In the genomic region with DNA sequence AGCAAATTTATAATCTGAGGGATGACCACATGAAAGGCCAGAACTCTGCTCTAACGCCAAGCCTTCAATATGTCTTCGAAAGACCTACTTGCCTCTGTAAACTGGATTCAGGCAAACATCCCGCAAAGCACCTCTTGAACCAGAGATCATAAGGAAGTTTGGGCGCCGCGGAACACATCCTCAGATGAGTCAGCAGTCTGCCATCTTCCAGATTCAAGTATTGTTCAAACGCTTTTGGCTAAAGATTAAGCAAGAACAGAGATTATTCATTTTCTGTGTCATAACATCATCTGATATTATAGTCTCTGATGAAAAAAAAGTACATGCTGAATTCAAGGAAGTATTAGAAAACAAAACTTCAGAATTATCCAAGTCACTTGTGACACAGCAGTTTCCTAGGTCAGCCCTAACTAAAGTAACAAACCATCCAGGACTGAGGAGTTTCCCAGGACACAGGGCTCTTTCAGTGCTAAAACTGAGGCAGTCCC, we compare ENCODE assay signal across 1 cellular context.
A peak's percentile ranks its signal among the peaks of the same experiment; 100 is the strongest.
TF ChIP-seq lines count a peak whose summit lies in the region.

No MANE protein-coding gene starts in this region.

TF ChIP-seq in K562, 482 proteins besides CTCF, POLR2A, EP300 and RAD21 (continued from another document and continues in another):
- TF ChIP-seq, protein P1, sequence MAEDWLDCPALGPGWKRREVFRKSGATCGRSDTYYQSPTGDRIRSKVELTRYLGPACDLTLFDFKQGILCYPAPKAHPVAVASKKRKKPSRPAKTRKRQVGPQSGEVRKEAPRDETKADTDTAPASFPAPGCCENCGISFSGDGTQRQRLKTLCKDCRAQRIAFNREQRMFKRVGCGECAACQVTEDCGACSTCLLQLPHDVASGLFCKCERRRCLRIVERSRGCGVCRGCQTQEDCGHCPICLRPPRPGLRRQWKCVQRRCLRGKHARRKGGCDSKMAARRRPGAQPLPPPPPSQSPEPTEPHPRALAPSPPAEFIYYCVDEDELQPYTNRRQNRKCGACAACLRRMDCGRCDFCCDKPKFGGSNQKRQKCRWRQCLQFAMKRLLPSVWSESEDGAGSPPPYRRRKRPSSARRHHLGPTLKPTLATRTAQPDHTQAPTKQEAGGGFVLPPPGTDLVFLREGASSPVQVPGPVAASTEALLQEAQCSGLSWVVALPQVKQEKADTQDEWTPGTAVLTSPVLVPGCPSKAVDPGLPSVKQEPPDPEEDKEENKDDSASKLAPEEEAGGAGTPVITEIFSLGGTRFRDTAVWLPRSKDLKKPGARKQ (CRISPR knock-in tag; IDR thresholded peaks at IDR 0.05) = 0 out of 2 replicates have a peak, but pooled peaks have one; percentile 17
- TF ChIP-seq ZNF512 (tag; IDR thresholded peaks at IDR 0.05) (no peak), GATAD2A (IDR thresholded peaks at IDR 0.05) (no peak), ILK (tag; IDR thresholded peaks at IDR 0.05; ENCODE audit: borderline replicate concordance, low read depth) (no peak), NFRKB (IDR thresholded peaks at IDR 0.05; ENCODE audit: low read depth) (peak; percentile 7; the same call in 1 of the 2 replicates), ZNF507 (tag; conservative IDR thresholded peaks at IDR 0.05) (no peak), C11orf30 (IDR thresholded peaks at IDR 0.05; ENCODE audit: low read depth) (peak; percentile 94), CEBPG (CRISPR knock-in tag; IDR thresholded peaks at IDR 0.05) (no peak), CEBPG (tag; conservative IDR thresholded peaks at IDR 0.05 in 1 of 2, IDR thresholded peaks at IDR 0.05 in 1 of 2) (peak; percentile 79 to 82), ZNF695 (CRISPR knock-in tag; IDR thresholded peaks at IDR 0.05) (no peak), MAFF (IDR thresholded peaks at IDR 0.05; ENCODE audit: low read length) (peak; percentile 90), ZNF444 (CRISPR knock-in tag; IDR thresholded peaks at IDR 0.05) (no peak), THAP7 (CRISPR knock-in tag; IDR thresholded peaks at IDR 0.05) (no peak), ZNF766 (CRISPR knock-in tag; conservative IDR thresholded peaks at IDR 0.05) (no peak), STAT5A (IDR thresholded peaks at IDR 0.05; ENCODE audit: borderline replicate concordance, low read length) (no peak), ZNF165 (CRISPR knock-in tag; IDR thresholded peaks at IDR 0.05; ENCODE audit: borderline replicate concordance) (no peak), CBX2 (IDR thresholded peaks at IDR 0.05; ENCODE audit: insufficient read depth, low read length, poor library complexity, severe bottlenecking) (no peak), ZNF395 (CRISPR knock-in tag; IDR thresholded peaks at IDR 0.05) (peak; percentile 42; the same call in 1 of the 2 replicates), SMAD4 (CRISPR knock-in tag; conservative IDR thresholded peaks at IDR 0.05) (peak; percentile 60)
- TF ChIP-seq, protein P2, sequence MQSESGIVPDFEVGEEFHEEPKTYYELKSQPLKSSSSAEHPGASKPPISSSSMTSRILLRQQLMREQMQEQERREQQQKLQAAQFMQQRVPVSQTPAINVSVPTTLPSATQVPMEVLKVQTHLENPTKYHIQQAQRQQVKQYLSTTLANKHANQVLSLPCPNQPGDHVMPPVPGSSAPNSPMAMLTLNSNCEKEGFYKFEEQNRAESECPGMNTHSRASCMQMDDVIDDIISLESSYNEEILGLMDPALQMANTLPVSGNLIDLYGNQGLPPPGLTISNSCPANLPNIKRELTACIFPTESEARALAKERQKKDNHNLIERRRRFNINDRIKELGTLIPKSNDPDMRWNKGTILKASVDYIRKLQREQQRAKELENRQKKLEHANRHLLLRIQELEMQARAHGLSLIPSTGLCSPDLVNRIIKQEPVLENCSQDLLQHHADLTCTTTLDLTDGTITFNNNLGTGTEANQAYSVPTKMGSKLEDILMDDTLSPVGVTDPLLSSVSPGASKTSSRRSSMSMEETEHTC (IDR thresholded peaks at IDR 0.05) = no peak
- TF ChIP-seq, protein P3, sequence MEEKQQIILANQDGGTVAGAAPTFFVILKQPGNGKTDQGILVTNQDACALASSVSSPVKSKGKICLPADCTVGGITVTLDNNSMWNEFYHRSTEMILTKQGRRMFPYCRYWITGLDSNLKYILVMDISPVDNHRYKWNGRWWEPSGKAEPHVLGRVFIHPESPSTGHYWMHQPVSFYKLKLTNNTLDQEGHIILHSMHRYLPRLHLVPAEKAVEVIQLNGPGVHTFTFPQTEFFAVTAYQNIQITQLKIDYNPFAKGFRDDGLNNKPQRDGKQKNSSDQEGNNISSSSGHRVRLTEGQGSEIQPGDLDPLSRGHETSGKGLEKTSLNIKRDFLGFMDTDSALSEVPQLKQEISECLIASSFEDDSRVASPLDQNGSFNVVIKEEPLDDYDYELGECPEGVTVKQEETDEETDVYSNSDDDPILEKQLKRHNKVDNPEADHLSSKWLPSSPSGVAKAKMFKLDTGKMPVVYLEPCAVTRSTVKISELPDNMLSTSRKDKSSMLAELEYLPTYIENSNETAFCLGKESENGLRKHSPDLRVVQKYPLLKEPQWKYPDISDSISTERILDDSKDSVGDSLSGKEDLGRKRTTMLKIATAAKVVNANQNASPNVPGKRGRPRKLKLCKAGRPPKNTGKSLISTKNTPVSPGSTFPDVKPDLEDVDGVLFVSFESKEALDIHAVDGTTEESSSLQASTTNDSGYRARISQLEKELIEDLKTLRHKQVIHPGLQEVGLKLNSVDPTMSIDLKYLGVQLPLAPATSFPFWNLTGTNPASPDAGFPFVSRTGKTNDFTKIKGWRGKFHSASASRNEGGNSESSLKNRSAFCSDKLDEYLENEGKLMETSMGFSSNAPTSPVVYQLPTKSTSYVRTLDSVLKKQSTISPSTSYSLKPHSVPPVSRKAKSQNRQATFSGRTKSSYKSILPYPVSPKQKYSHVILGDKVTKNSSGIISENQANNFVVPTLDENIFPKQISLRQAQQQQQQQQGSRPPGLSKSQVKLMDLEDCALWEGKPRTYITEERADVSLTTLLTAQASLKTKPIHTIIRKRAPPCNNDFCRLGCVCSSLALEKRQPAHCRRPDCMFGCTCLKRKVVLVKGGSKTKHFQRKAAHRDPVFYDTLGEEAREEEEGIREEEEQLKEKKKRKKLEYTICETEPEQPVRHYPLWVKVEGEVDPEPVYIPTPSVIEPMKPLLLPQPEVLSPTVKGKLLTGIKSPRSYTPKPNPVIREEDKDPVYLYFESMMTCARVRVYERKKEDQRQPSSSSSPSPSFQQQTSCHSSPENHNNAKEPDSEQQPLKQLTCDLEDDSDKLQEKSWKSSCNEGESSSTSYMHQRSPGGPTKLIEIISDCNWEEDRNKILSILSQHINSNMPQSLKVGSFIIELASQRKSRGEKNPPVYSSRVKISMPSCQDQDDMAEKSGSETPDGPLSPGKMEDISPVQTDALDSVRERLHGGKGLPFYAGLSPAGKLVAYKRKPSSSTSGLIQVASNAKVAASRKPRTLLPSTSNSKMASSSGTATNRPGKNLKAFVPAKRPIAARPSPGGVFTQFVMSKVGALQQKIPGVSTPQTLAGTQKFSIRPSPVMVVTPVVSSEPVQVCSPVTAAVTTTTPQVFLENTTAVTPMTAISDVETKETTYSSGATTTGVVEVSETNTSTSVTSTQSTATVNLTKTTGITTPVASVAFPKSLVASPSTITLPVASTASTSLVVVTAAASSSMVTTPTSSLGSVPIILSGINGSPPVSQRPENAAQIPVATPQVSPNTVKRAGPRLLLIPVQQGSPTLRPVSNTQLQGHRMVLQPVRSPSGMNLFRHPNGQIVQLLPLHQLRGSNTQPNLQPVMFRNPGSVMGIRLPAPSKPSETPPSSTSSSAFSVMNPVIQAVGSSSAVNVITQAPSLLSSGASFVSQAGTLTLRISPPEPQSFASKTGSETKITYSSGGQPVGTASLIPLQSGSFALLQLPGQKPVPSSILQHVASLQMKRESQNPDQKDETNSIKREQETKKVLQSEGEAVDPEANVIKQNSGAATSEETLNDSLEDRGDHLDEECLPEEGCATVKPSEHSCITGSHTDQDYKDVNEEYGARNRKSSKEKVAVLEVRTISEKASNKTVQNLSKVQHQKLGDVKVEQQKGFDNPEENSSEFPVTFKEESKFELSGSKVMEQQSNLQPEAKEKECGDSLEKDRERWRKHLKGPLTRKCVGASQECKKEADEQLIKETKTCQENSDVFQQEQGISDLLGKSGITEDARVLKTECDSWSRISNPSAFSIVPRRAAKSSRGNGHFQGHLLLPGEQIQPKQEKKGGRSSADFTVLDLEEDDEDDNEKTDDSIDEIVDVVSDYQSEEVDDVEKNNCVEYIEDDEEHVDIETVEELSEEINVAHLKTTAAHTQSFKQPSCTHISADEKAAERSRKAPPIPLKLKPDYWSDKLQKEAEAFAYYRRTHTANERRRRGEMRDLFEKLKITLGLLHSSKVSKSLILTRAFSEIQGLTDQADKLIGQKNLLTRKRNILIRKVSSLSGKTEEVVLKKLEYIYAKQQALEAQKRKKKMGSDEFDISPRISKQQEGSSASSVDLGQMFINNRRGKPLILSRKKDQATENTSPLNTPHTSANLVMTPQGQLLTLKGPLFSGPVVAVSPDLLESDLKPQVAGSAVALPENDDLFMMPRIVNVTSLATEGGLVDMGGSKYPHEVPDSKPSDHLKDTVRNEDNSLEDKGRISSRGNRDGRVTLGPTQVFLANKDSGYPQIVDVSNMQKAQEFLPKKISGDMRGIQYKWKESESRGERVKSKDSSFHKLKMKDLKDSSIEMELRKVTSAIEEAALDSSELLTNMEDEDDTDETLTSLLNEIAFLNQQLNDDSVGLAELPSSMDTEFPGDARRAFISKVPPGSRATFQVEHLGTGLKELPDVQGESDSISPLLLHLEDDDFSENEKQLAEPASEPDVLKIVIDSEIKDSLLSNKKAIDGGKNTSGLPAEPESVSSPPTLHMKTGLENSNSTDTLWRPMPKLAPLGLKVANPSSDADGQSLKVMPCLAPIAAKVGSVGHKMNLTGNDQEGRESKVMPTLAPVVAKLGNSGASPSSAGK (IDR thresholded peaks at IDR 0.05) = 0 out of 2 replicates have a peak, but pooled peaks have one; percentile 31
- TF ChIP-seq, protein P4, sequence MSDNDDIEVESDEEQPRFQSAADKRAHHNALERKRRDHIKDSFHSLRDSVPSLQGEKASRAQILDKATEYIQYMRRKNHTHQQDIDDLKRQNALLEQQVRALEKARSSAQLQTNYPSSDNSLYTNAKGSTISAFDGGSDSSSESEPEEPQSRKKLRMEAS (CRISPR knock-in tag; IDR thresholded peaks at IDR 0.05) = no peak
- TF ChIP-seq, protein P5, sequence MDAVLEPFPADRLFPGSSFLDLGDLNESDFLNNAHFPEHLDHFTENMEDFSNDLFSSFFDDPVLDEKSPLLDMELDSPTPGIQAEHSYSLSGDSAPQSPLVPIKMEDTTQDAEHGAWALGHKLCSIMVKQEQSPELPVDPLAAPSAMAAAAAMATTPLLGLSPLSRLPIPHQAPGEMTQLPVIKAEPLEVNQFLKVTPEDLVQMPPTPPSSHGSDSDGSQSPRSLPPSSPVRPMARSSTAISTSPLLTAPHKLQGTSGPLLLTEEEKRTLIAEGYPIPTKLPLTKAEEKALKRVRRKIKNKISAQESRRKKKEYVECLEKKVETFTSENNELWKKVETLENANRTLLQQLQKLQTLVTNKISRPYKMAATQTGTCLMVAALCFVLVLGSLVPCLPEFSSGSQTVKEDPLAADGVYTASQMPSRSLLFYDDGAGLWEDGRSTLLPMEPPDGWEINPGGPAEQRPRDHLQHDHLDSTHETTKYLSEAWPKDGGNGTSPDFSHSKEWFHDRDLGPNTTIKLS (IDR thresholded peaks at IDR 0.05; ENCODE audit: borderline replicate concordance, low read depth) = no peak
- TF ChIP-seq, protein P6, sequence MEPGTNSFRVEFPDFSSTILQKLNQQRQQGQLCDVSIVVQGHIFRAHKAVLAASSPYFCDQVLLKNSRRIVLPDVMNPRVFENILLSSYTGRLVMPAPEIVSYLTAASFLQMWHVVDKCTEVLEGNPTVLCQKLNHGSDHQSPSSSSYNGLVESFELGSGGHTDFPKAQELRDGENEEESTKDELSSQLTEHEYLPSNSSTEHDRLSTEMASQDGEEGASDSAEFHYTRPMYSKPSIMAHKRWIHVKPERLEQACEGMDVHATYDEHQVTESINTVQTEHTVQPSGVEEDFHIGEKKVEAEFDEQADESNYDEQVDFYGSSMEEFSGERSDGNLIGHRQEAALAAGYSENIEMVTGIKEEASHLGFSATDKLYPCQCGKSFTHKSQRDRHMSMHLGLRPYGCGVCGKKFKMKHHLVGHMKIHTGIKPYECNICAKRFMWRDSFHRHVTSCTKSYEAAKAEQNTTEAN (CRISPR knock-in tag; IDR thresholded peaks at IDR 0.05) = no peak
- TF ChIP-seq, protein P7, sequence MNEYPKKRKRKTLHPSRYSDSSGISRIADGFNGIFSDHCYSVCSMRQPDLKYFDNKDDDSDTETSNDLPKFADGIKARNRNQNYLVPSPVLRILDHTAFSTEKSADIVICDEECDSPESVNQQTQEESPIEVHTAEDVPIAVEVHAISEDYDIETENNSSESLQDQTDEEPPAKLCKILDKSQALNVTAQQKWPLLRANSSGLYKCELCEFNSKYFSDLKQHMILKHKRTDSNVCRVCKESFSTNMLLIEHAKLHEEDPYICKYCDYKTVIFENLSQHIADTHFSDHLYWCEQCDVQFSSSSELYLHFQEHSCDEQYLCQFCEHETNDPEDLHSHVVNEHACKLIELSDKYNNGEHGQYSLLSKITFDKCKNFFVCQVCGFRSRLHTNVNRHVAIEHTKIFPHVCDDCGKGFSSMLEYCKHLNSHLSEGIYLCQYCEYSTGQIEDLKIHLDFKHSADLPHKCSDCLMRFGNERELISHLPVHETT (CRISPR knock-in tag; conservative IDR thresholded peaks at IDR 0.05 in 1 of 2, IDR thresholded peaks at IDR 0.05 in 1 of 2) = peak in 1 of 2 experiments; percentile 58; a peak in 2 of 4 replicates
